21 cellular contexts compared by ENCODE assay signal in the genomic region with DNA sequence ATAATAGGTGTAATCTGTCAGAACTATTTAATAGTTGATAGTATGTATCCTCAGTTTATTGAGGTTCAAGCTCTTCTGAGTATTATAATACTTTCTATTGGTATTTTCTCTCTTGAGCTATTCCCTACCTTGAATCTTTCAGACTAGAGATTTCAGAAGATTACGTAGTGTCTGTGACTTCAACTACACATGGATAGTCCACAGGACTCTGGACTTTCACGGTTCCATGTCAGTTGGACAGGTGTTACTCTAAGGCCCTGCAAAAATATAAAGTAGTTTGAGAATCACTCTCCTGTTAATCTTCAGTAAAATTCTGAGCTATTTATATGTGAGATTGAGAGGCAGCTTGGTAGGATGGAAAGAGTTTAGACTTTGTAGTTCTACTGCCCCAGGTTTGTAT.
"Had no signal": no experiment of that assay in that cellular context is flagged by ENCODE, and none has a peak within 500 bp of the region (broad histone marks: within the 10 kb centered on the region; RNA-seq: fewer than 3 reads in every experiment).

No MANE protein-coding gene starts in this region.

- H3K4me3 Mint-ChIP-seq: immature natural killer cell; memory B cell; mesothelial cell of epicardium; natural killer cell; neural crest cell; stimulated activated effector memory CD8-positive, alpha-beta T cell treated with anti-CD3 and anti-CD28 coated beads, Interleukin-12 subunit alpha, Interleukin-12 subunit beta, amount 100 ng/mL, for 72 hours; stimulated activated naive CD8-positive, alpha-beta T cell treated with anti-CD3 and anti-CD28 coated beads, Interleukin-15, Interleukin-2, amounts not matched to agents 100 ng/mL and 50 ng/mL, for 24 hours had no signal

- H3K9me3 ChIP-seq: colonic mucosa, esophagus squamous epithelium, gastroesophageal sphincter, ovary, right atrium auricular region, tibial artery had no signal

- H3K4me1 Mint-ChIP-seq: neural crest cell; stimulated activated effector memory CD8-positive, alpha-beta T cell treated with anti-CD3 and anti-CD28 coated beads, Interleukin-12 subunit alpha, Interleukin-12 subunit beta, amount 100 ng/mL, for 72 hours had no signal

- H3K27ac ChIP-seq: colonic mucosa, esophagus squamous epithelium, gastroesophageal sphincter, ovary, right atrium auricular region, tibial artery had no signal

- H3K9me3 Mint-ChIP-seq: immature natural killer cell; memory B cell; mesothelial cell of epicardium; natural killer cell; neural crest cell; stimulated activated effector memory CD8-positive, alpha-beta T cell treated with anti-CD3 and anti-CD28 coated beads, Interleukin-12 subunit alpha, Interleukin-12 subunit beta, amount 100 ng/mL, for 72 hours; stimulated activated naive CD8-positive, alpha-beta T cell treated with anti-CD3 and anti-CD28 coated beads, Interleukin-15, Interleukin-2, amounts not matched to agents 100 ng/mL and 50 ng/mL, for 24 hours had no signal

- DNase-seq: colonic mucosa; dermis blood vessel endothelial cell; esophagus squamous epithelium; foreskin fibroblast; glutamatergic neuron; immature natural killer cell; left ventricle myocardium superior; natural killer cell; nucleus accumbens; ovary; stimulated activated CD4-positive, alpha-beta T cell treated with anti-CD3 and anti-CD28 coated beads, Interleukin-2, amount 100 ng/mL, for 48 hours; stimulated activated CD8-positive, alpha-beta memory T cell treated with anti-CD3 and anti-CD28 coated beads, Interleukin-4, amount 100 ng/mL, for 48 hours; tibial artery had no signal

- H3K27me3 ChIP-seq: colonic mucosa, esophagus squamous epithelium, gastroesophageal sphincter, ovary, right atrium auricular region, tibial artery had no signal

- H3K36me3 ChIP-seq: colonic mucosa, esophagus squamous epithelium, gastroesophageal sphincter, ovary, right atrium auricular region, tibial artery had no signal

- H3K27me3 Mint-ChIP-seq: memory B cell; stimulated activated naive CD8-positive, alpha-beta T cell treated with anti-CD3 and anti-CD28 coated beads, Interleukin-15, Interleukin-2, amounts not matched to agents 100 ng/mL and 50 ng/mL, for 24 hours had no signal

- H3K27ac Mint-ChIP-seq: immature natural killer cell; memory B cell; natural killer cell; stimulated activated effector memory CD8-positive, alpha-beta T cell treated with anti-CD3 and anti-CD28 coated beads, Interleukin-12 subunit alpha, Interleukin-12 subunit beta, amount 100 ng/mL, for 72 hours; stimulated activated naive CD8-positive, alpha-beta T cell treated with anti-CD3 and anti-CD28 coated beads, Interleukin-15, Interleukin-2, amounts not matched to agents 100 ng/mL and 50 ng/mL, for 24 hours had no signal

- ATAC-seq: gastroesophageal sphincter; left ventricle myocardium superior; natural killer cell; stimulated activated effector memory CD8-positive, alpha-beta T cell treated with anti-CD3 and anti-CD28 coated beads, Interleukin-12 subunit alpha, Interleukin-12 subunit beta, amount 100 ng/mL, for 72 hours had no signal

- H3K4me3 ChIP-seq: colonic mucosa, esophagus squamous epithelium, gastroesophageal sphincter, ovary, right atrium auricular region, smooth muscle cell, tibial artery had no signal

- H3K36me3 Mint-ChIP-seq: immature natural killer cell; mesothelial cell of epicardium; natural killer cell; stimulated activated effector memory CD8-positive, alpha-beta T cell treated with anti-CD3 and anti-CD28 coated beads, Interleukin-12 subunit alpha, Interleukin-12 subunit beta, amount 100 ng/mL, for 72 hours had no signal
